8 cellular contexts compared by ENCODE assay signal in the genomic region with DNA sequence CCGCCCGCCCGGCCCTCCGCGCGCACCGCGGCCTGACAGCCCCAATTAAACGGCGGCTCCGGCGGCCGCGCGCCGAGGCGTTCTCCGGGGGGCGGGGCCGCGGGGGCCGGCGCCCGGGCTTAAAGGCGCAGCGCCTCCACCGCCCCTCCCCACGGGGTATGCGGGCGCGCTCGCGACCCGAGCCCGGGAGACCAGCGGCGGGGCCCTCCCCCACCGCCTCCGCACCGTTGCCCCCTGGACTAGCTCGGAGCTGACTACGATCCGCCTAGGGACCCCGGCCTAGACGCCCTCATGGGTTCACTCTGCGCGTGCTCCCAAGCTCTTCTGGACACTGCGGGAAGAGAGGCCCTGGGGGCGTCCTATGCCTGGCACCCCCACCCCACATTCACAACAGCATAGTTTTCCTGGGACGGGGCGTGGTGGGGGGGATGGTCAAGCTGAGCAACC. TPM values are rescaled to one million over a fixed set of nuclear protein-coding genes. Genes with fewer than 3 reads are reported as not detected.
DNase-seq lines count a peak whose midpoint lies in the region; ATAC-seq and TF ChIP-seq lines count a peak whose summit lies in the region.

A gene with protein sequence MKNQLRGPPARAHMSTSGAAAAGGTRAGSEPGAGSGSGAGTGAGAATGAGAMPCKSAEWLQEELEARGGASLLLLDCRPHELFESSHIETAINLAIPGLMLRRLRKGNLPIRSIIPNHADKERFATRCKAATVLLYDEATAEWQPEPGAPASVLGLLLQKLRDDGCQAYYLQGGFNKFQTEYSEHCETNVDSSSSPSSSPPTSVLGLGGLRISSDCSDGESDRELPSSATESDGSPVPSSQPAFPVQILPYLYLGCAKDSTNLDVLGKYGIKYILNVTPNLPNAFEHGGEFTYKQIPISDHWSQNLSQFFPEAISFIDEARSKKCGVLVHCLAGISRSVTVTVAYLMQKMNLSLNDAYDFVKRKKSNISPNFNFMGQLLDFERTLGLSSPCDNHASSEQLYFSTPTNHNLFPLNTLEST (minus strand): TSS at position 51 of the 447 bp plus-strand sequence. CDS start 205 bp downstream, outside the sequence.

- peaks cover 11% of the 10 kb centered on the region; the same call in 1 of the 2 replicates for H3K36me3 Mint-ChIP-seq in WTC11

- H3K4me1 ChIP-seq in HCT116 (ENCODE audit: control insufficient read depth in 1 of 2, insufficient read depth in 2 of 2, low read length in 2 of 2) = peaks cover 26 to 43% of the 10 kb centered on the region in 2 experiments

- POLR2A ChIA-PET in HCT116 (lab: Charles Lee) (interaction anchor here (0.9 to 2.0 kb wide), 9 partner anchors 10 to 480 kb away, joined by 3 to 10 read pairs (median 5); a partner anchor contains a TSS), WTC11 (lab: Charles Lee) (interaction anchor here (0.7 to 2.3 kb wide), 11 partner anchors 9 to 306 kb away, joined by 3 to 10 read pairs (median 4); a partner anchor contains a TSS)

- peak within 1 kb of the TSS; percentile 100 for H3K4me2 ChIP-seq in HCT116 (ENCODE audit: low read length)

- peak within 1 kb of the TSS; percentile 94 for H3K27ac Mint-ChIP-seq in WTC11

- CTCF ChIA-PET in HCT116 (lab: Charles Lee) = interaction anchor here (0.8 to 1.9 kb wide), 9 partner anchors 45 to 1810 kb away, joined by 3 to 6 read pairs (median 3); a partner anchor contains a TSS
- CTCF ChIA-PET in WTC11 (lab: Charles Lee) = interaction anchor here (0.7 to 8.3 kb wide), 37 partner anchors 9 to 182 kb away, joined by 3 to 382 read pairs (median 6); a partner anchor contains a TSS

- H3K9me3 ChIP-seq in HCT116 (ENCODE audit: control insufficient read depth in 1 of 2, insufficient read depth in 1 of 2, low read depth in 1 of 2, low read length in 2 of 2) = no peaks in the 10 kb centered on the region

- H3K4me3 Mint-ChIP-seq in WTC11 = peak within 1 kb of the TSS; percentile 84

- no peak for TF ChIP-seq CTCF in GM06990 (IDR thresholded peaks at IDR 0.05; ENCODE audit: insufficient read depth, low read length, poor library complexity, severe bottlenecking)
- TF ChIP-seq CTCF in HCT116 (IDR thresholded peaks at IDR 0.05 in 2 of 3, conservative IDR thresholded peaks at IDR 0.05 in 1 of 3; ENCODE audit: borderline replicate concordance in 1 of 3, insufficient read depth in 1 of 3, low read depth in 2 of 3, low read length in 2 of 3) = no peak
- TF ChIP-seq CTCF in WTC11 (IDR thresholded peaks at IDR 0.05) = no peak
- no peak for TF ChIP-seq CTCF in kidney epithelial cell (IDR thresholded peaks at IDR 0.05; ENCODE audit: insufficient read depth, low read length, poor library complexity, severe bottlenecking)

- H3K9me3 Mint-ChIP-seq in WTC11 = no peaks in the 10 kb centered on the region

- RAD21 ChIA-PET in HCT116 (lab: Charles Lee; ENCODE audit: low non-redundant PET in 1 of 2, low total read pairs in 2 of 2, uncharacterized antibody in 2 of 2, unreplicated experiment in 2 of 2) = interaction anchor here (0.5 to 1.1 kb wide), 5 partner anchors 9 to 470 kb away, joined by 3 to 4 read pairs (median 3); a partner anchor contains a TSS

- H3K4me1 Mint-ChIP-seq in WTC11 = peaks cover 30% of the 10 kb centered on the region

- peak; percentile 39 for ATAC-seq in HCT116
- ATAC-seq in WTC11 = peak; percentile 1
- ATAC-seq in GM19328 (IDR thresholded peaks at IDR 0.05; ENCODE audit: unreplicated experiment) = no peak

- DNase-seq in GM06990 (ENCODE audit: extremely low read depth, insufficient read length) = peak; percentile 83
- DNase-seq in HCT116 (ENCODE audit: low read depth, low spot score) = no peak
- peak; percentile 28 for DNase-seq in NCI-H1105 treated with DMSO at 0.1 percent for 48 hours (lab: John Stamatoyannopoulos, UW)
- peak; percentile 64 for DNase-seq in WTC11 (ENCODE audit: low spot score)
- peak in 51 of 61 donors; percentile 34 to 81 (median 60) for DNase-seq in caudate nucleus (lab: John Stamatoyannopoulos, UW)
- DNase-seq in kidney epithelial cell (ENCODE audit: low read depth) = no peak
- DNase-seq in stimulated activated CD4-positive, alpha-beta T cell treated with anti-CD3 and anti-CD28 coated beads, Interleukin-15, amount 100 ng/mL, for 1 hour (ENCODE audit: low read depth in 1 of 2, low spot score in 1 of 2) = peak; percentile 55 to 68

- H3K9me2 ChIP-seq in HCT116 (ENCODE audit: insufficient read depth) = no peaks in the 10 kb centered on the region

- H3K27me3 ChIP-seq in GM06990 (replicated peaks; ENCODE audit: control insufficient read depth, insufficient read depth, low read length) = no peaks in the 10 kb centered on the region
- no peaks in the 10 kb centered on the region for H3K27me3 ChIP-seq in HCT116 (ENCODE audit: insufficient read depth, low read length)
- no peaks in the 10 kb centered on the region for H3K27me3 ChIP-seq in kidney epithelial cell (ENCODE audit: control insufficient read depth, insufficient read depth, low read length)

- peak within 1 kb of the TSS; percentile 99 for H3K9ac ChIP-seq in HCT116 (ENCODE audit: low read length)

- peaks cover 21% of the 10 kb centered on the region for H3K27me3 Mint-ChIP-seq in WTC11 (ENCODE audit: low read depth)

- BruUV-seq in HCT116 (replicated peaks; lab: Mats Ljungman, UMichigan) = no TSS peak

- no peak for TF ChIP-seq RAD21 in HCT116 (IDR thresholded peaks at IDR 0.05; ENCODE audit: low read depth)

- no peak for TF ChIP-seq POLR2A in HCT116 (IDR thresholded peaks at IDR 0.05; ENCODE audit: borderline replicate concordance, extremely low read depth, insufficient read depth, insufficient read length)

- H3K36me3 ChIP-seq in GM06990 (ENCODE audit: control insufficient read depth, insufficient read depth, low read length) = peaks cover 8% of the 10 kb centered on the region
- H3K36me3 ChIP-seq in HCT116 (ENCODE audit: control insufficient read depth in 1 of 2, insufficient read depth in 2 of 2, low read length in 2 of 2) = peaks cover 6 to 24% of the 10 kb centered on the region in 2 experiments; a peak in 2 of 4 replicates
- peaks cover 2% of the 10 kb centered on the region for H3K36me3 ChIP-seq in kidney epithelial cell (ENCODE audit: control insufficient read depth, insufficient read depth, low read length)

- H3K79me2 ChIP-seq in HCT116 (ENCODE audit: insufficient read depth, low read length) = peaks cover 44% of the 10 kb centered on the region

- no peaks in the 10 kb centered on the region for H4K20me1 ChIP-seq in HCT116 (ENCODE audit: insufficient read depth)

- peak within 1 kb of the TSS; percentile 85 for H3K4me3 ChIP-seq in GM06990 (replicated peaks; ENCODE audit: low read depth, low read length)
- H3K4me3 ChIP-seq in HCT116 (replicated peaks in 1 of 2; ENCODE audit: low read depth in 1 of 2, low read length in 2 of 2) = peak within 1 kb of the TSS; percentile 85 to 98
- H3K4me3 ChIP-seq in kidney epithelial cell (ENCODE audit: low read depth, low read length) = peak within 1 kb of the TSS; percentile 80

- peak within 1 kb of the TSS; percentile 83 for H3K27ac ChIP-seq in HCT116 (ENCODE audit: low read depth, low read length)
- H3K27ac ChIP-seq in caudate nucleus (ENCODE audit: low read depth, low read length) = peak within 1 kb of the TSS; percentile 96

- H2AFZ ChIP-seq in HCT116 (ENCODE audit: low read depth, low read length, poor library complexity, severe bottlenecking) = no peak within 1 kb of the TSS

- intact Hi-C loops in HCT116 (cut with micrococcal nuclease) = loop anchor here (2.0 kb wide), 1 partner anchor 56 kb away; no protein-coding TSS in a partner anchor

TF ChIP-seq in HCT116, 20 proteins besides CTCF, POLR2A, EP300 and RAD21:
- no peak for TF ChIP-seq SRF (IDR thresholded peaks at IDR 0.05; ENCODE audit: low read depth)
- TF ChIP-seq CEBPB (IDR thresholded peaks at IDR 0.05; ENCODE audit: low read depth) = no peak
- no peak for TF ChIP-seq ZNF274 (IDR thresholded peaks at IDR 0.05; ENCODE audit: low read depth, low read length)
- peak; percentile 9 for TF ChIP-seq YY1 (IDR thresholded peaks at IDR 0.05; ENCODE audit: extremely low read depth, insufficient replicate concordance, low read depth, low read length)
- no peak for TF ChIP-seq SIN3A (IDR thresholded peaks at IDR 0.05; ENCODE audit: low read depth)
- TF ChIP-seq POLR2AphosphoS5 (IDR thresholded peaks at IDR 0.05; ENCODE audit: low read depth, low read length) = peak; percentile 23; the same call in 1 of the 2 replicates
- TF ChIP-seq, protein P1, sequence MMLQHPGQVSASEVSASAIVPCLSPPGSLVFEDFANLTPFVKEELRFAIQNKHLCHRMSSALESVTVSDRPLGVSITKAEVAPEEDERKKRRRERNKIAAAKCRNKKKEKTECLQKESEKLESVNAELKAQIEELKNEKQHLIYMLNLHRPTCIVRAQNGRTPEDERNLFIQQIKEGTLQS (IDR thresholded peaks at IDR 0.05) = no peak
- no peak for TF ChIP-seq SP1 (IDR thresholded peaks at IDR 0.05; ENCODE audit: low read depth)
- TF ChIP-seq, protein P2, sequence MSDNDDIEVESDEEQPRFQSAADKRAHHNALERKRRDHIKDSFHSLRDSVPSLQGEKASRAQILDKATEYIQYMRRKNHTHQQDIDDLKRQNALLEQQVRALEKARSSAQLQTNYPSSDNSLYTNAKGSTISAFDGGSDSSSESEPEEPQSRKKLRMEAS (IDR thresholded peaks at IDR 0.05) = no peak

TF ChIP-seq in WTC11, 78 proteins besides CTCF, POLR2A, EP300 and RAD21 (continues in another document):
- TF ChIP-seq, protein P3, sequence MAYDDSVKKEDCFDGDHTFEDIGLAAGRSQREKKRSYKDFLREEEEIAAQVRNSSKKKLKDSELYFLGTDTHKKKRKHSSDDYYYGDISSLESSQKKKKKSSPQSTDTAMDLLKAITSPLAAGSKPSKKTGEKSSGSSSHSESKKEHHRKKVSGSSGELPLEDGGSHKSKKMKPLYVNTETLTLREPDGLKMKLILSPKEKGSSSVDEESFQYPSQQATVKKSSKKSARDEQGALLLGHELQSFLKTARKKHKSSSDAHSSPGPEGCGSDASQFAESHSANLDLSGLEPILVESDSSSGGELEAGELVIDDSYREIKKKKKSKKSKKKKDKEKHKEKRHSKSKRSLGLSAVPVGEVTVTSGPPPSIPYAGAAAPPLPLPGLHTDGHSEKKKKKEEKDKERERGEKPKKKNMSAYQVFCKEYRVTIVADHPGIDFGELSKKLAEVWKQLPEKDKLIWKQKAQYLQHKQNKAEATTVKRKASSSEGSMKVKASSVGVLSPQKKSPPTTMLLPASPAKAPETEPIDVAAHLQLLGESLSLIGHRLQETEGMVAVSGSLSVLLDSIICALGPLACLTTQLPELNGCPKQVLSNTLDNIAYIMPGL (CRISPR knock-in tag; IDR thresholded peaks at IDR 0.05) = no peak
- TF ChIP-seq, protein P1 (CRISPR knock-in tag; conservative IDR thresholded peaks at IDR 0.05) = no peak
- TF ChIP-seq FOXJ3 (CRISPR knock-in tag; IDR thresholded peaks at IDR 0.05; ENCODE audit: borderline replicate concordance) = no peak
- no peak for TF ChIP-seq GTF2I (CRISPR knock-in tag; conservative IDR thresholded peaks at IDR 0.05)

RNA-seq across cellular contexts. Expression of the gene that starts here (rescaled TPM):
- total RNA-seq in HCT116 (2021; ENCODE audit: unreplicated experiment) (16.6 TPM), WTC11 (2021) (15.9 to 18.8 TPM (median 16.2 TPM) in 3 replicates), kidney epithelial cell (23.5 and 27.7 TPM in 2 replicates)
- polyA plus RNA-seq in HCT116 (2012) = 15.2 and 16.0 TPM in 2 replicates

Comparison
In these comparisons a context has a peak if more than half of its experiments do, and no peak if none do; other contexts are left out.
1. DNase-seq: peak in GM06990 (single experiment), NCI-H1105 treated with DMSO at 0.1 percent for 48 hours (single experiment), WTC11 (single experiment), caudate nucleus (51 of 61) and stimulated activated CD4-positive, alpha-beta T cell treated with anti-CD3 and anti-CD28 coated beads, Interleukin-15, amount 100 ng/mL, for 1 hour (2 of 2); none in HCT116 (single experiment) and kidney epithelial cell (single experiment).
2. Peak in every context shown above with its lines, with median percentiles within 50 percentile points of each other: H3K4me3 ChIP-seq.